In genomic region chr9:130681769-130682489, GRCh38 we compare ENCODE assay signal across 9 cellular contexts. TPM values are rescaled to one million over a fixed set of nuclear protein-coding genes. Genes with fewer than 3 reads are reported as not detected.
A peak's percentile ranks its signal among the peaks of the same experiment; 100 is the strongest.
DNase-seq lines count a peak whose midpoint lies in the region; ATAC-seq and TF ChIP-seq lines count a peak whose summit lies in the region.
"Had no signal": no experiment of that assay in that cellular context is flagged by ENCODE, and none has a peak within 500 bp of the region (broad histone marks: within the 10 kb centered on the region; RNA-seq: fewer than 3 reads in every experiment).

No MANE protein-coding gene starts in this region.

- no TSS peak for BruUV-seq in HCT116 (replicated peaks; lab: Mats Ljungman, UMichigan)

- TF ChIP-seq RAD21 in HCT116 (IDR thresholded peaks at IDR 0.05; ENCODE audit: low read depth) = no peak

- H3K4me1 Mint-ChIP-seq in CD4-positive, alpha-beta T cell (ENCODE audit: low read depth) = peaks cover 9% of the 10 kb centered on the region
- H3K4me1 Mint-ChIP-seq in T-helper 17 cell (peaks cover 3% of the 10 kb centered on the region), neural crest cell (peaks cover 5% of the 10 kb centered on the region)

- intact Hi-C loops in CD4-positive, alpha-beta T cell (cut with DNase I, micrococcal nuclease) = loop anchor here (1.0 kb wide), 1 partner anchor 221 kb away; no protein-coding TSS in a partner anchor
- intact Hi-C loops in HCT116 (cut with micrococcal nuclease) = loop anchor here (1.0 kb wide), 1 partner anchor 221 kb away; no protein-coding TSS in a partner anchor

- RAD21 ChIA-PET in HCT116 (lab: Charles Lee; ENCODE audit: low non-redundant PET in 1 of 2, low total read pairs in 2 of 2, uncharacterized antibody in 2 of 2, unreplicated experiment in 2 of 2) = interaction anchor here (1.1 kb wide), 2 partner anchors 182 to 219 kb away, joined by 3 to 6 read pairs; no protein-coding TSS in a partner anchor

- peak overlapping the region; percentile 97 for H3K4me3 Mint-ChIP-seq in CD4-positive, alpha-beta T cell
- H3K4me3 Mint-ChIP-seq in T-helper 17 cell (peak overlapping the region; percentile 98), neural crest cell (peak overlapping the region; percentile 89)

- CTCF ChIA-PET in CD4-positive, alpha-beta T cell (lab: Charles Lee) = interaction anchor here (0.5 to 1.8 kb wide), 6 partner anchors 11 to 221 kb away, joined by 3 to 15 read pairs (median 4); partner anchors contain the start of gene EXOSC2
- CTCF ChIA-PET in HCT116 (lab: Charles Lee) = interaction anchor here (0.9 to 2.6 kb wide), 11 partner anchors 11 to 575 kb away, joined by 3 to 16 read pairs (median 4); partner anchors contain the start of gene EXOSC2

- no peak for TF ChIP-seq CTCF in CD4-positive, alpha-beta T cell (IDR thresholded peaks at IDR 0.05)
- no peak for TF ChIP-seq CTCF in HCT116 (IDR thresholded peaks at IDR 0.05 in 2 of 3, conservative IDR thresholded peaks at IDR 0.05 in 1 of 3; ENCODE audit: borderline replicate concordance in 1 of 3, insufficient read depth in 1 of 3, low read depth in 2 of 3, low read length in 2 of 3)
- TF ChIP-seq CTCF in neural crest cell (conservative IDR thresholded peaks at IDR 0.05) = no peak

- TF ChIP-seq POLR2A in HCT116 (IDR thresholded peaks at IDR 0.05; ENCODE audit: borderline replicate concordance, extremely low read depth, insufficient read depth, insufficient read length) (no peak), erythroblast (IDR thresholded peaks at IDR 0.05; ENCODE audit: low read length) (no peak)

- no peaks in the 10 kb centered on the region for H3K79me2 ChIP-seq in HCT116 (ENCODE audit: insufficient read depth, low read length)

- H4K20me1 ChIP-seq in HCT116 (ENCODE audit: insufficient read depth) = no peaks in the 10 kb centered on the region

- peaks cover 4 to 16% of the 10 kb centered on the region in 2 experiments for H3K4me1 ChIP-seq in HCT116 (ENCODE audit: control insufficient read depth in 1 of 2, insufficient read depth in 2 of 2, low read length in 2 of 2)

- H3K9me3 Mint-ChIP-seq in CD4-positive, alpha-beta T cell = no peaks in the 10 kb centered on the region
- H3K9me3 Mint-ChIP-seq in neural crest cell = no peaks in the 10 kb centered on the region

- no peak overlapping the region for H3K27ac ChIP-seq in CD4-positive, alpha-beta T cell (ENCODE audit: low read depth, low read length)
- peak overlapping the region; percentile 78 for H3K27ac ChIP-seq in HCT116 (ENCODE audit: low read depth, low read length)

- peaks cover 5% of the 10 kb centered on the region for H3K36me3 Mint-ChIP-seq in CD4-positive, alpha-beta T cell (ENCODE audit: low read depth)
- H3K36me3 Mint-ChIP-seq in T-helper 17 cell (ENCODE audit: low read depth) (peaks cover 2% of the 10 kb centered on the region), neural crest cell (ENCODE audit: low read depth) (no peaks in the 10 kb centered on the region)

- H3K4me3 ChIP-seq in HCT116 (replicated peaks in 1 of 2; ENCODE audit: low read depth in 1 of 2, low read length in 2 of 2) = peak overlapping the region; percentile 59 to 62

- H3K9me2 ChIP-seq in HCT116 (ENCODE audit: insufficient read depth) = no peaks in the 10 kb centered on the region

- H3K36me3 ChIP-seq in HCT116 (ENCODE audit: control insufficient read depth in 1 of 2, insufficient read depth in 2 of 2, low read length in 2 of 2) = no peaks in the 10 kb centered on the region

- H3K9ac ChIP-seq in HCT116 (ENCODE audit: low read length) = peak overlapping the region; percentile 66

- H3K27ac Mint-ChIP-seq in CD4-positive, alpha-beta T cell = peak overlapping the region; percentile 24
- H3K27ac Mint-ChIP-seq in T-helper 17 cell (peak overlapping the region; percentile 63), neural crest cell (ENCODE audit: unreplicated experiment) (no peak overlapping the region)

- peak; percentile 34 for ATAC-seq in CD4-positive, alpha-beta T cell (ENCODE audit: poor library complexity)
- ATAC-seq in HCT116 = peak; percentile 58
- peak; percentile 26 for ATAC-seq in T-helper 17 cell
- no peak for ATAC-seq in HG03280 (IDR thresholded peaks at IDR 0.05; ENCODE audit: unreplicated experiment)
- ATAC-seq in HG03045 (IDR thresholded peaks at IDR 0.05; ENCODE audit: unreplicated experiment) = no peak

- peaks cover 27% of the 10 kb centered on the region for H3K27me3 Mint-ChIP-seq in CD4-positive, alpha-beta T cell
- peaks cover 6% of the 10 kb centered on the region for H3K27me3 Mint-ChIP-seq in T-helper 17 cell
- peaks cover 47% of the 10 kb centered on the region for H3K27me3 Mint-ChIP-seq in neural crest cell (ENCODE audit: low read depth)

- peaks cover 5% of the 10 kb centered on the region for H3K27me3 ChIP-seq in CD4-positive, alpha-beta T cell (ENCODE audit: control insufficient read depth, insufficient read depth, low read length)
- no peaks in the 10 kb centered on the region for H3K27me3 ChIP-seq in HCT116 (ENCODE audit: insufficient read depth, low read length)

- DNase-seq in CD4-positive, alpha-beta T cell = no peak
- DNase-seq in HCT116 (ENCODE audit: low read depth, low spot score) (no peak), T-helper 17 cell (no peak), erythroblast (lab: John Stamatoyannopoulos, UW) (peak; percentile 55 to 57), neural crest cell (ENCODE audit: low read depth, low spot score) (no peak), Ammon's horn (ENCODE audit: low spot score) (no peak)

- H3K4me2 ChIP-seq in HCT116 (ENCODE audit: low read length) = peak overlapping the region; percentile 87

- POLR2A ChIA-PET in CD4-positive, alpha-beta T cell (lab: Charles Lee) = interaction anchor here (1.1 to 3.1 kb wide), 2 partner anchors 12 to 19 kb away, joined by 4 to 19 read pairs; partner anchors contain the start of gene EXOSC2
- POLR2A ChIA-PET in HCT116 (lab: Charles Lee) = interaction anchor here (0.9 to 1.7 kb wide), 3 partner anchors 11 to 221 kb away, joined by 3 to 4 read pairs (median 4); partner anchors contain the start of gene EXOSC2

- peaks cover 8% of the 10 kb centered on the region for H3K9me3 ChIP-seq in CD4-positive, alpha-beta T cell (ENCODE audit: control insufficient read depth, low read length)
- 0 out of 4 replicates have a peak, but pooled peaks cover 0 to 4% of the 10 kb centered on the region in 2 experiments for H3K9me3 ChIP-seq in HCT116 (ENCODE audit: control insufficient read depth in 1 of 2, insufficient read depth in 1 of 2, low read depth in 1 of 2, low read length in 2 of 2)
- no peaks in the 10 kb centered on the region for H3K9me3 ChIP-seq in T-helper 17 cell (ENCODE audit: control insufficient read depth, low read length, poor library complexity, severe bottlenecking)

- peak overlapping the region; percentile 38 for H2AFZ ChIP-seq in HCT116 (ENCODE audit: low read depth, low read length, poor library complexity, severe bottlenecking)

TF ChIP-seq in HCT116, 20 proteins besides CTCF, POLR2A, EP300 and RAD21:
- TF ChIP-seq CBX3 (IDR thresholded peaks at IDR 0.05; ENCODE audit: low read depth) (no peak), ZFX (IDR thresholded peaks at IDR 0.05) (peak; percentile 57; the same call in 1 of the 2 replicates)

RNA-seq across cellular contexts. Expression of gene EXOSC2, which starts 11.7 kb away (rescaled TPM):
- total RNA-seq in CD4-positive, alpha-beta T cell = 10 to 100 TPM; 49.2 to 50.2 TPM
- total RNA-seq in HCT116 (2021; ENCODE audit: unreplicated experiment) (71.5 TPM), T-helper 17 cell (10 to 100 TPM; 44.0 to 54.3 TPM), neural crest cell (98.8 and 103 TPM in 2 replicates)
- 32.8 and 36.2 TPM in 2 replicates for polyA plus RNA-seq in HCT116 (2012)

RNA-seq across cellular contexts. Expression of gene PRDM12, which starts 17.5 kb away (rescaled TPM):
- total RNA-seq in CD4-positive, alpha-beta T cell = under 1 TPM in 1 of 2 experiments, not detected in 1; 0.14 TPM
- 0.54 TPM for total RNA-seq in HCT116 (2021; ENCODE audit: unreplicated experiment)
- 0.17 and 0.36 TPM in 2 replicates for polyA plus RNA-seq in HCT116 (2012)
- not detected for total RNA-seq in T-helper 17 cell
- total RNA-seq in neural crest cell = 2.2 and 2.5 TPM in 2 replicates
- total RNA-seq: lung microvascular endothelial cell had no signal

Comparison
In these comparisons a context has a peak if more than half of its experiments do, and no peak if none do; other contexts are left out.
1. ATAC-seq: peak in CD4-positive, alpha-beta T cell (single experiment), HCT116 (single experiment) and T-helper 17 cell (single experiment); none in HG03280 (single experiment) and HG03045 (single experiment).
2. DNase-seq: peak in erythroblast (2 of 2); none in CD4-positive, alpha-beta T cell (0 of 10), HCT116 (single experiment), T-helper 17 cell (0 of 3), neural crest cell (single experiment) and Ammon's horn (single experiment).
3. Peak in every context shown above with its lines, with median percentiles within 50 percentile points of each other: H3K4me3 Mint-ChIP-seq.